In the genomic region with DNA sequence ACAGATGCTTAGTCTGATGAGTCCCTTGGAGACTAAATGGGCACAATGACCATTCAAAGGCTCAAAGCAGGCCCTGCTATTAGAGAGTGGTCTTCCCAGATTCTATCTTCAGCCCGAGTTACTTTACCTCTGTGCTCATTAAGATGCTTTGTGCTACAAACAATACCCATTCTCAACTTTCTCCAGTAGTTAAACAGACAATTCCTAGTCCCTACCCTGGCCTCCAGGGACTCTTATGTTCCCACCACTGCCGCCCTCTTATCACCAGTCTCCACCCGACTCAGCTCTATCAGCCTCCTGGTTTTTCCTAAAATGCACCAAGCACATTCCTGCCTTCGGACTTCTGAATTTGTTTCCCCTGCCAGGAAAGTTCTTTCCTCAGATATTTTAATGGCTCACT, we compare ENCODE assay signal across 32 cellular contexts. TPM values are rescaled to one million over a fixed set of nuclear protein-coding genes. Genes with fewer than 3 reads are reported as not detected.
"Had no signal": no experiment of that assay in that cellular context is flagged by ENCODE, and none has a peak within 500 bp of the region (broad histone marks: within the 10 kb centered on the region; RNA-seq: fewer than 3 reads in every experiment).

No MANE protein-coding gene starts in this region.

- H3K27me3 ChIP-seq: colonic mucosa, gastroesophageal sphincter, heart right ventricle, hepatocyte had no signal

- H3K27ac Mint-ChIP-seq: activated CD8-positive, alpha-beta T cell treated with anti-CD3 and anti-CD28 coated beads for 36 hours; activated naive CD8-positive, alpha-beta T cell; activated T-helper 17 cell treated with anti-CD3 and anti-CD28 coated beads, Interleukin-2, amount 50 U/mL, for 72 hours had no signal

- H2AFZ ChIP-seq: hepatocyte had no signal

- H3K4me1 ChIP-seq: colonic mucosa, esophagus squamous epithelium, gastroesophageal sphincter, heart right ventricle had no signal

- H3K36me3 Mint-ChIP-seq: activated naive CD8-positive, alpha-beta T cell had no signal

- H3K36me3 ChIP-seq: colonic mucosa, esophagus squamous epithelium, gastroesophageal sphincter, heart right ventricle had no signal

- H3K9me3 ChIP-seq: colonic mucosa, esophagus squamous epithelium, gastroesophageal sphincter, heart right ventricle had no signal

- H3K9me3 Mint-ChIP-seq: activated CD8-positive, alpha-beta T cell treated with anti-CD3 and anti-CD28 coated beads for 36 hours; activated T-cell treated with anti-CD3 and anti-CD28 coated beads, Interleukin-2, amount 50 U/mL, for 4 hours; activated T-helper 17 cell treated with anti-CD3 and anti-CD28 coated beads, Interleukin-2, amount 50 U/mL, for 72 hours had no signal

- H3K4me1 Mint-ChIP-seq: activated T-helper 17 cell treated with anti-CD3 and anti-CD28 coated beads, Interleukin-2, amount 50 U/mL, for 72 hours had no signal

- H3K4me3 ChIP-seq: colonic mucosa, esophagus squamous epithelium, gastroesophageal sphincter, heart right ventricle, hepatocyte had no signal

- H3K4me3 Mint-ChIP-seq: activated CD8-positive, alpha-beta T cell treated with anti-CD3 and anti-CD28 coated beads for 36 hours; activated naive CD8-positive, alpha-beta T cell; activated T-cell treated with anti-CD3 and anti-CD28 coated beads, Interleukin-2, amount 50 U/mL, for 4 hours; activated T-helper 17 cell treated with anti-CD3 and anti-CD28 coated beads, Interleukin-2, amount 50 U/mL, for 72 hours had no signal

- H3K4me2 ChIP-seq: hepatocyte had no signal

- DNase-seq: activated CD4-positive, alpha-beta T cell treated with anti-CD3 and anti-CD28 coated beads for 1 hour; activated CD4-positive, alpha-beta T cell treated with anti-CD3 and anti-CD28 coated beads for 4 hours; activated CD4-positive, alpha-beta T cell treated with anti-CD3 and anti-CD28 coated beads, Interleukin-2, amount 50 U/mL, for 1 hour; activated CD4-positive, alpha-beta T cell treated with anti-CD3 and anti-CD28 coated beads, Interleukin-2, amount 50 U/mL, for 48 hours; activated CD8-positive, alpha-beta memory T cell treated with anti-CD3 and anti-CD28 coated beads for 24 hours; activated CD8-positive, alpha-beta T cell treated with anti-CD3 and anti-CD28 coated beads for 36 hours; activated effector memory CD4-positive, alpha-beta T cell treated with Interleukin-2 at 50 U/mL for 16 hours; activated gamma-delta T cell treated with Interleukin-2 at 50 U/mL for 16 hours; activated naive CD4-positive, alpha-beta T cell treated with anti-CD3 and anti-CD28 coated beads, Interleukin-2, amount 50 U/mL, for 16 hours; activated naive CD4-positive, alpha-beta T cell treated with Interleukin-2 at 50 U/mL for 16 hours; activated T-cell treated with anti-CD3 and anti-CD28 coated beads, Interleukin-2, amount 50 U/mL, for 4 hours; amniotic stem cell; anterior cingulate cortex; caudate nucleus; colonic mucosa; effector CD8-positive, alpha-beta T cell; esophagus squamous epithelium; heart right ventricle; T-helper 2 cell had no signal

- ATAC-seq: activated CD8-positive, alpha-beta T cell treated with anti-CD3 and anti-CD28 coated beads for 36 hours; activated T-cell treated with anti-CD3 and anti-CD28 coated beads, Interleukin-2, amount 50 U/mL, for 4 hours; activated T-helper 17 cell treated with anti-CD3 and anti-CD28 coated beads, Interleukin-2, amount 50 U/mL, for 72 hours; gastroesophageal sphincter; heart right ventricle had no signal

- H3K79me2 ChIP-seq: hepatocyte had no signal

- H3K27ac ChIP-seq: colonic mucosa, epithelial cell of prostate, esophagus squamous epithelium, gastroesophageal sphincter, heart right ventricle, hepatocyte had no signal

RNA-seq across cellular contexts. Expression of a gene that starts 25.6 kb away (rescaled TPM):
- total RNA-seq: activated CD8-positive, alpha-beta T cell treated with anti-CD3 and anti-CD28 coated beads for 36 hours; activated T-cell treated with anti-CD3 and anti-CD28 coated beads, Interleukin-2, amount 50 U/mL, for 4 hours; activated T-helper 17 cell treated with anti-CD3 and anti-CD28 coated beads, Interleukin-2, amount 50 U/mL, for 72 hours; astrocyte; colonic mucosa; dermis microvascular lymphatic vessel endothelial cell; esophagus squamous epithelium; fibroblast of lung; fibroblast of villous mesenchyme; gastroesophageal sphincter; glomerular endothelial cell; heart right ventricle; hepatocyte; T-helper 1 cell treated with Interleukin-12 subunit alpha and Interleukin-12 subunit beta and Interleukin-4 antibody, amounts not matched to agents 30 ng/mL and 1 ng/mL, for 36 hours had no signal
- polyA plus RNA-seq: adipose tissue, esophagus, fibroblast of lung, heart right ventricle, hepatocyte had no signal
